Comparison of ENCODE assay signal across 10 cellular contexts in genomic region chr2:48344441-48344756, GRCh38. TPM values are rescaled to one million over a fixed set of nuclear protein-coding genes. Genes with fewer than 3 reads are reported as not detected.
DNase-seq lines count a peak whose midpoint lies in the region; ATAC-seq and TF ChIP-seq lines count a peak whose summit lies in the region.
"Had no signal": no experiment of that assay in that cellular context is flagged by ENCODE, and none has a peak within 500 bp of the region (broad histone marks: within the 10 kb centered on the region; RNA-seq: fewer than 3 reads in every experiment).

No MANE protein-coding gene starts in this region.

- H3K4me1 Mint-ChIP-seq in Calu3 (ENCODE audit: low read depth, unreplicated experiment): peaks cover 21% of the 10 kb centered on the region
- peaks cover 18 to 41% of the 10 kb centered on the region in 2 donors for H3K4me1 Mint-ChIP-seq in effector memory CD8-positive, alpha-beta T cell (ENCODE audit: low read depth in 2 of 2)

- intact Hi-C loops in Calu3 (cut with micrococcal nuclease; ENCODE audit: unreplicated experiment): loop anchor here (2.0 kb wide), 1 partner anchor 28 kb away; no protein-coding TSS in a partner anchor
- intact Hi-C loops in gastrocnemius medialis (cut with DNase I; ENCODE audit: low total_unique reads): loop anchor here (5.0 kb wide), 1 partner anchor 97 kb away; no protein-coding TSS in a partner anchor

- H3K9me3 Mint-ChIP-seq in Calu3 (ENCODE audit: low read depth, unreplicated experiment): peaks cover 5% of the 10 kb centered on the region
- H3K9me3 Mint-ChIP-seq in effector memory CD8-positive, alpha-beta T cell: no peaks in the 10 kb centered on the region

- H3K9me3 ChIP-seq in Peyer's patch: peaks cover 0 to 13% (median 0%) of the 10 kb centered on the region in 4 donors
- peaks cover 0 to 10% (median 0%) of the 10 kb centered on the region in 3 donors for H3K9me3 ChIP-seq in gastrocnemius medialis

- DNase-seq in Calu3: no peak
- no peak for DNase-seq in Peyer's patch
- DNase-seq in effector memory CD8-positive, alpha-beta T cell: no peak
- DNase-seq in gastrocnemius medialis: no peak
- no peak for DNase-seq in SW 1271 (lab: John Stamatoyannopoulos, UW)
- DNase-seq in SHP77 (lab: John Stamatoyannopoulos, UW): no peak
- DNase-seq in GDM1 (lab: John Stamatoyannopoulos, UW): no peak
- DNase-seq: NCI-H510A treated with DMSO at 0.1 percent for 48 hours, WERI-Rb-1 had no signal

- peak overlapping the region; percentile 78 for H3K27ac Mint-ChIP-seq in Calu3 (ENCODE audit: unreplicated experiment)
- peak overlapping the region; percentile 72 to 93 for H3K27ac Mint-ChIP-seq in effector memory CD8-positive, alpha-beta T cell

- peak overlapping the region; percentile 66 for H3K4me3 Mint-ChIP-seq in Calu3 (ENCODE audit: low read depth, unreplicated experiment)
- peak overlapping the region; percentile 60 to 77 for H3K4me3 Mint-ChIP-seq in effector memory CD8-positive, alpha-beta T cell

- H3K36me3 ChIP-seq in Peyer's patch (peaks cover 0 to 27% (median 0%) of the 10 kb centered on the region in 3 donors), gastrocnemius medialis (peaks cover 0 to 19% of the 10 kb centered on the region in 2 donors)

- H3K27ac ChIP-seq in Peyer's patch (peak overlapping the region; percentile 8 to 63 (median 50)), gastrocnemius medialis (peak overlapping the region; percentile 49 to 70 (median 62))
- H3K27ac ChIP-seq: WERI-Rb-1 had no signal

- H3K4me1 ChIP-seq in Peyer's patch (peaks cover 0 to 28% (median 5%) of the 10 kb centered on the region in 4 donors), gastrocnemius medialis (peaks cover 39 to 57% of the 10 kb centered on the region in 2 donors)

- H3K36me3 Mint-ChIP-seq in Calu3 (ENCODE audit: insufficient read depth, unreplicated experiment): peaks cover 33% of the 10 kb centered on the region
- peaks cover 32% of the 10 kb centered on the region for H3K36me3 Mint-ChIP-seq in effector memory CD8-positive, alpha-beta T cell (ENCODE audit: insufficient read depth)

- CTCF ChIA-PET in Calu3 (lab: Charles Lee): no interaction called here

- no TSS peak for BruUV-seq in Calu3 (replicated peaks; lab: Mats Ljungman, UMichigan)

- H3K27me3 ChIP-seq in Peyer's patch (no peaks in the 10 kb centered on the region), gastrocnemius medialis (no peaks in the 10 kb centered on the region)

- ATAC-seq in effector memory CD8-positive, alpha-beta T cell (replicated peaks): no peak
- ATAC-seq in gastrocnemius medialis (no peak), HG02938 (IDR thresholded peaks at IDR 0.05; ENCODE audit: unreplicated experiment) (no peak)

- H3K27me3 Mint-ChIP-seq in Calu3 (ENCODE audit: unreplicated experiment): no peaks in the 10 kb centered on the region
- no peaks in the 10 kb centered on the region for H3K27me3 Mint-ChIP-seq in effector memory CD8-positive, alpha-beta T cell

- in situ Hi-C loops in gastrocnemius medialis (cut with MboI; ENCODE audit: low sequenced_read_pairs in 4 of 4): no loop called here

- no peak for TF ChIP-seq POLR2A in Peyer's patch (IDR thresholded peaks at IDR 0.05)
- no peak for TF ChIP-seq POLR2A in gastrocnemius medialis (IDR thresholded peaks at IDR 0.05)

- no peak for TF ChIP-seq CTCF in Calu3 (IDR thresholded peaks at IDR 0.05; ENCODE audit: unreplicated experiment)
- no peak for TF ChIP-seq CTCF in Peyer's patch (IDR thresholded peaks at IDR 0.05)
- TF ChIP-seq CTCF in gastrocnemius medialis (IDR thresholded peaks at IDR 0.05 in 4 of 5, conservative IDR thresholded peaks at IDR 0.05 in 1 of 5): no peak

- H3K4me3 ChIP-seq in Peyer's patch (peak overlapping the region in 2 of 4 donors; percentile 7 to 9), gastrocnemius medialis (peak overlapping the region; percentile 6 to 44 (median 14))

RNA-seq across cellular contexts. Expression of gene FOXN2, which starts 29.9 kb away (rescaled TPM):
- total RNA-seq in Calu3 (2022) (30.7 and 33.2 TPM in 2 replicates), Peyer's patch (10 to 100 TPM; 35.8 to 67.7 (median 45.4) TPM), gastrocnemius medialis (10 to 100 TPM; 15.8 to 25.5 (median 17.9) TPM)
